Comparison of ENCODE assay signal across 10 cellular contexts in genomic region chr9:132942541-132943182, GRCh38. TPM values are rescaled to one million over a fixed set of nuclear protein-coding genes. Genes with fewer than 3 reads are reported as not detected.
DNase-seq lines count a peak whose midpoint lies in the region; ATAC-seq, FAIRE-seq and TF ChIP-seq lines count a peak whose summit lies in the region.
"Had no signal": no experiment of that assay in that cellular context is flagged by ENCODE, and none has a peak within 500 bp of the region (broad histone marks: within the 10 kb centered on the region; RNA-seq: fewer than 3 reads in every experiment).

No MANE protein-coding gene starts in this region.

- H3K4me3 Mint-ChIP-seq in naive thymus-derived CD4-positive, alpha-beta T cell: peak overlapping the region; percentile 44 to 99 (median 93)

- peaks cover 65% of the 10 kb centered on the region for H3K79me2 ChIP-seq in DOHH2 (ENCODE audit: control insufficient read depth, low read length)
- H3K79me2 ChIP-seq in K562 (ENCODE audit: control insufficient read depth, insufficient read depth, low read length): peaks cover 61% of the 10 kb centered on the region

- peaks cover 51% of the 10 kb centered on the region for H3K36me3 ChIP-seq in DOHH2 (ENCODE audit: control insufficient read depth, low read length)
- 0 out of 3 replicates have a peak, but pooled peaks cover 3% of the 10 kb centered on the region for H3K36me3 ChIP-seq in K562 (ENCODE audit: control insufficient read depth, insufficient read depth, low read length)
- peaks cover 0 to 7% (median 0%) of the 10 kb centered on the region in 3 experiments for H3K36me3 ChIP-seq in naive thymus-derived CD4-positive, alpha-beta T cell (ENCODE audit: control insufficient read depth in 2 of 3, insufficient read depth in 3 of 3, low read length in 3 of 3)

- FAIRE-seq in K562 (lab: Jason Lieb, UNC) (no peak), urothelium cell line (lab: Jason Lieb, UNC) (no peak)

- peaks cover 17 to 61% (median 31%) of the 10 kb centered on the region in 7 donors for H3K4me1 Mint-ChIP-seq in naive thymus-derived CD4-positive, alpha-beta T cell

- ATAC-seq in HG03571 (IDR thresholded peaks at IDR 0.05; ENCODE audit: unreplicated experiment) (peak; percentile 17), K562 (no peak)
- no peak for ATAC-seq in naive thymus-derived CD4-positive, alpha-beta T cell

- peak overlapping the region in 1 of 9 donors; percentile 99 for H3K27ac Mint-ChIP-seq in naive thymus-derived CD4-positive, alpha-beta T cell

- H3F3A ChIP-seq in DOHH2 (ENCODE audit: control insufficient read depth, insufficient read depth): peaks cover 18% of the 10 kb centered on the region

- H3K4me2 ChIP-seq in DOHH2 (ENCODE audit: low read length) (peak overlapping the region; percentile 93), K562 (ENCODE audit: insufficient read depth, low read length) (peak overlapping the region; percentile 55; the same call in 1 of the 2 replicates)

- no TSS peak for BruUV-seq in K562 (replicated peaks; lab: Mats Ljungman, UMichigan)

- H3K4me3 ChIP-seq in DOHH2 (ENCODE audit: low read length) (peak overlapping the region; percentile 93), K562 (no peak overlapping the region)
- H3K4me3 ChIP-seq in naive thymus-derived CD4-positive, alpha-beta T cell (ENCODE audit: low read length): no peak overlapping the region

- in situ Hi-C loops in K562 (cut with MboI): no loop called here

- H3K9me1 ChIP-seq in K562 (ENCODE audit: control insufficient read depth, insufficient read depth, low read length): no peaks in the 10 kb centered on the region

- no peak for TF ChIP-seq EP300 in K562 (IDR thresholded peaks at IDR 0.05; ENCODE audit: low read length)

- no peak for TF ChIP-seq CTCF in DOHH2 (IDR thresholded peaks at IDR 0.05; ENCODE audit: low read depth, low read length, poor library complexity, severe bottlenecking)
- TF ChIP-seq CTCF in K562 (IDR thresholded peaks at IDR 0.05 in 2 of 3, conservative IDR thresholded peaks at IDR 0.05 in 1 of 3; ENCODE audit: insufficient read depth in 2 of 3, low read depth in 1 of 3, low read length in 3 of 3): no peak

- H3K27me3 Mint-ChIP-seq in naive thymus-derived CD4-positive, alpha-beta T cell: peaks cover 0 to 3% (median 0%) of the 10 kb centered on the region in 5 donors

- peaks cover 76% of the 10 kb centered on the region for H3K4me1 ChIP-seq in DOHH2 (ENCODE audit: control insufficient read depth, low read length)
- H3K4me1 ChIP-seq in K562 (replicated peaks in 1 of 2; ENCODE audit: control insufficient read depth in 2 of 2, insufficient read depth in 2 of 2, low read length in 2 of 2): peaks cover 9 to 24% of the 10 kb centered on the region in 2 experiments
- H3K4me1 ChIP-seq in naive thymus-derived CD4-positive, alpha-beta T cell (ENCODE audit: control insufficient read depth in 2 of 2, insufficient read depth in 2 of 2, low read length in 2 of 2): peaks cover 8 to 14% of the 10 kb centered on the region in 2 donors

- no peaks in the 10 kb centered on the region for H3K27me3 ChIP-seq in DOHH2 (ENCODE audit: control insufficient read depth, low read length)
- no peaks in the 10 kb centered on the region for H3K27me3 ChIP-seq in K562 (ENCODE audit: control insufficient read depth in 2 of 2, insufficient read depth in 2 of 2, low read length in 2 of 2)
- no peaks in the 10 kb centered on the region for H3K27me3 ChIP-seq in naive thymus-derived CD4-positive, alpha-beta T cell (ENCODE audit: control insufficient read depth in 2 of 2, insufficient read depth in 2 of 2, low read length in 2 of 2)

- H2AFZ ChIP-seq in K562 (ENCODE audit: low read depth, low read length): no peak overlapping the region

- 17% methylated on average over 5 of the region's 5 CpGs for WGBS in K562 (ENCODE audit: insufficient coverage, low coverage, missing lambda C conversion rate)

- no peak for DNase-seq in K562 (ENCODE audit: extremely low read depth in 1 of 4, low spot score in 3 of 4)
- DNase-seq in naive thymus-derived CD4-positive, alpha-beta T cell: no peak
- no peak for DNase-seq in NCI-H1694 treated with DMSO at 0.1 percent for 48 hours (lab: John Stamatoyannopoulos, UW)
- DNase-seq in H4 (ENCODE audit: low spot score): no peak
- DNase-seq in HuH-7 (ENCODE audit: low spot score): no peak
- no peak for DNase-seq in urothelium cell line (ENCODE audit: low spot score)
- DNase-seq: kidney glomerular epithelial cell, NCI-H1092 had no signal

- H3K9ac ChIP-seq in K562 (ENCODE audit: insufficient read depth in 1 of 2, low read depth in 2 of 2, low read length in 2 of 2): no peak overlapping the region

- POLR2A ChIA-PET in K562 (lab: Yijun Ruan, JAX): interaction anchor here (0.7 to 2.6 kb wide), 6 partner anchors 8 to 457 kb away, joined by 3 to 19 read pairs (median 3); partner anchors contain the start of gene GFI1B
- POLR2A ChIA-PET in naive thymus-derived CD4-positive, alpha-beta T cell (lab: Charles Lee): interaction anchor here (0.6 to 2.6 kb wide), 3 partner anchors 8 to 273 kb away, joined by 3 to 14 read pairs (median 5); partner anchors contain the start of genes DDX31 and GTF3C4

- peak overlapping the region; percentile 98 for H3K27ac ChIP-seq in DOHH2 (ENCODE audit: low read depth, low read length)
- no peak overlapping the region for H3K27ac ChIP-seq in K562 (ENCODE audit: extremely low read depth, low read depth, low read length)
- no peak overlapping the region for H3K27ac ChIP-seq in naive thymus-derived CD4-positive, alpha-beta T cell (ENCODE audit: low read depth, low read length)

- no peak for TF ChIP-seq POLR2A in K562 (conservative IDR thresholded peaks at IDR 0.05)

- intact Hi-C loops in K562 (cut with micrococcal nuclease): no loop called here
- intact Hi-C loops in naive thymus-derived CD4-positive, alpha-beta T cell (cut with micrococcal nuclease): loop anchor here (10.0 kb wide), 5 partner anchors 202 to 1818 kb away; partner anchors contain the start of genes BRD3 (in 1 of the 2), NUP214 (in 1 of the 2) and PRRC2B (in 1 of the 2)

- peaks cover 0 to 4% (median 0%) of the 10 kb centered on the region in 11 donors for H3K9me3 Mint-ChIP-seq in naive thymus-derived CD4-positive, alpha-beta T cell

- H4K20me1 ChIP-seq in DOHH2 (ENCODE audit: control insufficient read depth, insufficient read depth, low read depth, low read length): peaks cover 12% of the 10 kb centered on the region
- no peaks in the 10 kb centered on the region for H4K20me1 ChIP-seq in K562 (replicated peaks; ENCODE audit: control insufficient read depth, insufficient read depth, low read length)

- H3K9me2 ChIP-seq in DOHH2 (replicated peaks; ENCODE audit: control insufficient read depth, low read length): no peaks in the 10 kb centered on the region

- H3K36me3 Mint-ChIP-seq in naive thymus-derived CD4-positive, alpha-beta T cell: no peaks in the 10 kb centered on the region

- CTCF ChIA-PET in K562 (lab: Yijun Ruan, JAX; ENCODE audit: low intra/inter-chr PET ratio): interaction anchor here (1.2 kb wide), 1 partner anchor 32 kb away, joined by 5 read pairs; no protein-coding TSS in a partner anchor
- CTCF ChIA-PET in naive thymus-derived CD4-positive, alpha-beta T cell (lab: Charles Lee): no interaction called here

- H3K9me3 ChIP-seq in DOHH2 (ENCODE audit: control insufficient read depth, insufficient read depth, low read length): no peaks in the 10 kb centered on the region
- H3K9me3 ChIP-seq in K562 (replicated peaks; ENCODE audit: control insufficient read depth, insufficient read depth, low read depth, low read length): no peaks in the 10 kb centered on the region
- H3K9me3 ChIP-seq in naive thymus-derived CD4-positive, alpha-beta T cell (ENCODE audit: control insufficient read depth in 2 of 3, low read length in 3 of 3): no peaks in the 10 kb centered on the region

- TF ChIP-seq RAD21 in K562 (CRISPR knock-in tag; conservative IDR thresholded peaks at IDR 0.05 in 1 of 2, IDR thresholded peaks at IDR 0.05 in 1 of 2): no peak

RNA-seq across cellular contexts. Expression of gene TSC1, which starts 1.8 kb away (rescaled TPM):
- 176 and 239 TPM in 2 replicates for total RNA-seq in K562 (2011; cell fraction: chromatin; rRNA removed; ENCODE audit: low replicate concordance)
- total RNA-seq in K562 (2011; cell fraction: nucleolus; rRNA removed): 81.0 and 95.1 TPM in 2 replicates
- 122 and 132 TPM in 2 replicates for total RNA-seq in K562 (2011; cell fraction: nucleoplasm; rRNA removed)
- total RNA-seq in K562 (2014; rRNA removed) (6.9 and 12.8 TPM in 2 replicates), K562 (2014; rRNA removed; fragmentation: Illumina TruSeq; extraction: Trizol) (17.6 and 18.6 TPM in 2 replicates), K562 (2015; rRNA removed; fragmentation: Illumina TruSeq; extraction: Trizol) (19.8 and 20.5 TPM in 2 replicates), K562 (2021) (21.1 and 22.8 TPM in 2 replicates)
- polyA plus RNA-seq in K562 (2011; rRNA removed) (37.6 and 40.1 TPM in 2 replicates), K562 (2014; fragmentation: Illumina TruSeq; extraction: Trizol) (16.9 and 19.4 TPM in 2 replicates), K562 (2014; fragmentation: Nextera tagmentation; extraction: Ambion mirVana) (10 to 100 TPM in 1 of 2 experiments, 1 to 10 TPM in 1; 8.0 to 10.6 TPM), K562 (2014; rRNA removed) (9.7 and 11.5 TPM in 2 replicates)
- 21.4 and 26.3 TPM in 2 replicates for polyA plus RNA-seq in K562 (2011; cell fraction: cytosol; rRNA removed)
- 149 and 159 TPM in 2 replicates for polyA plus RNA-seq in K562 (2011; cell fraction: nucleus; rRNA removed)
- 15.2 and 16.8 TPM in 2 replicates for polyA plus RNA-seq in K562 (2012)
- 75.4 and 94.9 TPM in 2 replicates for polyA minus RNA-seq in K562 (2011; rRNA and poly(A)+ RNA removed)
- polyA minus RNA-seq in K562 (2011; cell fraction: cytosol; rRNA and poly(A)+ RNA removed): 14.1 and 20.7 TPM in 2 replicates
- polyA minus RNA-seq in K562 (2011; cell fraction: nucleus; rRNA and poly(A)+ RNA removed): 59.4 and 126 TPM in 2 replicates
- total RNA-seq in naive thymus-derived CD4-positive, alpha-beta T cell: 10 to 100 TPM; 38.1 to 98.3 (median 59.6) TPM
- 10 to 100 TPM in 1 of 2 donors, 1 to 10 TPM in 1; 9.9 to 14.7 TPM for polyA plus RNA-seq in naive thymus-derived CD4-positive, alpha-beta T cell
- 17.7 and 22.4 TPM in 2 replicates for total RNA-seq in H4 (2014; rRNA removed; shearing (Covaris generic))

RNA-seq across cellular contexts. Expression of gene GFI1B, which starts 35.8 kb away (rescaled TPM):
- 11.1 and 39.0 TPM in 2 replicates for total RNA-seq in K562 (2011; cell fraction: chromatin; rRNA removed; ENCODE audit: low replicate concordance)
- 28.2 and 30.4 TPM in 2 replicates for total RNA-seq in K562 (2011; cell fraction: nucleolus; rRNA removed)
- 20.0 and 26.4 TPM in 2 replicates for total RNA-seq in K562 (2011; cell fraction: nucleoplasm; rRNA removed)
- total RNA-seq in K562 (2014; rRNA removed) (40.3 and 62.9 TPM in 2 replicates), K562 (2014; rRNA removed; fragmentation: Illumina TruSeq; extraction: Trizol) (17.5 and 20.1 TPM in 2 replicates), K562 (2015; rRNA removed; fragmentation: Illumina TruSeq; extraction: Trizol) (34.5 and 34.6 TPM in 2 replicates), K562 (2021) (73.4 and 75.7 TPM in 2 replicates)
- polyA plus RNA-seq in K562 (2011; rRNA removed) (34.4 and 57.7 TPM in 2 replicates), K562 (2014; fragmentation: Illumina TruSeq; extraction: Trizol) (51.8 and 73.3 TPM in 2 replicates), K562 (2014; fragmentation: Nextera tagmentation; extraction: Ambion mirVana) (10 to 100 TPM in 1 of 2 experiments, 1 to 10 TPM in 1; 8.0 to 19.1 TPM), K562 (2014; rRNA removed) (47.2 and 50.1 TPM in 2 replicates)
- 53.6 and 133 TPM in 2 replicates for polyA plus RNA-seq in K562 (2011; cell fraction: cytosol; rRNA removed)
- polyA plus RNA-seq in K562 (2011; cell fraction: nucleus; rRNA removed): 64.3 and 118 TPM in 2 replicates
- 64.2 and 77.5 TPM in 2 replicates for polyA plus RNA-seq in K562 (2012)
- 16.7 and 22.0 TPM in 2 replicates for polyA minus RNA-seq in K562 (2011; rRNA and poly(A)+ RNA removed)
- 47.9 and 57.4 TPM in 2 replicates for polyA minus RNA-seq in K562 (2011; cell fraction: cytosol; rRNA and poly(A)+ RNA removed)
- polyA minus RNA-seq in K562 (2011; cell fraction: nucleus; rRNA and poly(A)+ RNA removed): 20.3 and 22.1 TPM in 2 replicates
- 1 to 10 TPM in 1 of 5 experiments, under 1 TPM in 1, not detected in 3; 0.21 to 2.7 TPM for total RNA-seq in naive thymus-derived CD4-positive, alpha-beta T cell
- polyA plus RNA-seq in naive thymus-derived CD4-positive, alpha-beta T cell: not detected
- total RNA-seq in H4 (2014; rRNA removed; shearing (Covaris generic)): 0.10 TPM in 1 of 2 replicates, not detected in the other
